In genomic region chr6:149922642-149923326, GRCh38 we compare ENCODE assay signal across 8 cellular contexts. TPM values are rescaled to one million over a fixed set of nuclear protein-coding genes. Genes with fewer than 3 reads are reported as not detected.
DNase-seq lines count a peak whose midpoint lies in the region; ATAC-seq, FAIRE-seq and TF ChIP-seq lines count a peak whose summit lies in the region.

A gene with protein sequence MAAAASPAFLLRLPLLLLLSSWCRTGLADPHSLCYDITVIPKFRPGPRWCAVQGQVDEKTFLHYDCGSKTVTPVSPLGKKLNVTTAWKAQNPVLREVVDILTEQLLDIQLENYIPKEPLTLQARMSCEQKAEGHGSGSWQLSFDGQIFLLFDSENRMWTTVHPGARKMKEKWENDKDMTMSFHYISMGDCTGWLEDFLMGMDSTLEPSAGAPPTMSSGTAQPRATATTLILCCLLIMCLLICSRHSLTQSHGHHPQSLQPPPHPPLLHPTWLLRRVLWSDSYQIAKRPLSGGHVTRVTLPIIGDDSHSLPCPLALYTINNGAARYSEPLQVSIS (minus strand): TSS chr6:149923121. CDS start chr6:149923010, 111 bp downstream.

- no peak within 1 kb of the TSS for H3K4me3 ChIP-seq in DND-41 (ENCODE audit: low read depth in 1 of 2, low read length in 2 of 2)
- H3K4me3 ChIP-seq in Jurkat, Clone E6-1 (ENCODE audit: low read length) = peak within 1 kb of the TSS; percentile 56
- peak within 1 kb of the TSS; percentile 66 for H3K4me3 ChIP-seq in neural cell (ENCODE audit: low read length)

- H3K27me3 Mint-ChIP-seq in activated naive CD4-positive, alpha-beta T cell treated with anti-CD3 and anti-CD28 coated beads for 36 hours (ENCODE audit: low read depth) = peaks cover 53% of the 10 kb centered on the region
- peaks cover 91 to 94% of the 10 kb centered on the region in 2 donors for H3K27me3 Mint-ChIP-seq in stimulated activated naive B cell treated with anti-CD40 and anti-IgM and Interleukin-4, amounts not matched to agents 10 μg/mL and 1 μg/mL and 100 μg/mL, for 72 hours

- CTCF ChIA-PET in activated naive CD4-positive, alpha-beta T cell treated with anti-CD3 and anti-CD28 coated beads for 36 hours (lab: Charles Lee) = interaction anchor here (1.1 to 1.2 kb wide), 2 partner anchors 87 to 88 kb away, joined by 3 to 4 read pairs; no protein-coding TSS in a partner anchor

- H3K9me3 ChIP-seq in DND-41 (ENCODE audit: insufficient read depth, low read length, severe bottlenecking) (no peaks in the 10 kb centered on the region), neural cell (ENCODE audit: low read length) (peaks cover 4% of the 10 kb centered on the region)

- no peak within 1 kb of the TSS for H2AFZ ChIP-seq in DND-41 (ENCODE audit: low read depth, low read length)
- H2AFZ ChIP-seq in neural cell (ENCODE audit: low read depth, low read length) = no peak within 1 kb of the TSS

- peaks cover 40% of the 10 kb centered on the region for H3K27me3 ChIP-seq in DND-41 (ENCODE audit: insufficient read depth, low read length, poor library complexity)
- peaks cover 78% of the 10 kb centered on the region for H3K27me3 ChIP-seq in neural cell (ENCODE audit: insufficient read depth, low read depth, low read length)

- no peak within 1 kb of the TSS for H3K27ac Mint-ChIP-seq in activated naive CD4-positive, alpha-beta T cell treated with anti-CD3 and anti-CD28 coated beads for 36 hours
- H3K27ac Mint-ChIP-seq in stimulated activated naive B cell treated with anti-CD40 and anti-IgM and Interleukin-4, amounts not matched to agents 10 μg/mL and 1 μg/mL and 100 μg/mL, for 72 hours = no peak within 1 kb of the TSS

- ATAC-seq in DND-41 (ENCODE audit: insufficient read depth, low read depth) (peak; percentile 80), HG03095 (IDR thresholded peaks at IDR 0.05; ENCODE audit: unreplicated experiment) (no peak)
- ATAC-seq in stimulated activated naive B cell treated with anti-CD40 and anti-IgM and Interleukin-4, amounts not matched to agents 10 μg/mL and 1 μg/mL and 100 μg/mL, for 72 hours (replicated peaks) = peak; percentile 87 to 88

- H3K9me3 Mint-ChIP-seq in activated naive CD4-positive, alpha-beta T cell treated with anti-CD3 and anti-CD28 coated beads for 36 hours = no peaks in the 10 kb centered on the region
- peaks cover 0 to 2% of the 10 kb centered on the region in 2 donors for H3K9me3 Mint-ChIP-seq in stimulated activated naive B cell treated with anti-CD40 and anti-IgM and Interleukin-4, amounts not matched to agents 10 μg/mL and 1 μg/mL and 100 μg/mL, for 72 hours

- no peak within 1 kb of the TSS for H3K27ac ChIP-seq in DND-41 (ENCODE audit: low read length)
- no peak within 1 kb of the TSS for H3K27ac ChIP-seq in neural cell (ENCODE audit: low read length)

- H4K20me1 ChIP-seq in DND-41 (ENCODE audit: insufficient read depth, low read length) (no peaks in the 10 kb centered on the region; the same call in none of the 2 replicates), neural cell (ENCODE audit: insufficient read depth) (no peaks in the 10 kb centered on the region)

- peak; percentile 68 for DNase-seq in DND-41
- DNase-seq in Jurkat, Clone E6-1 (ENCODE audit: low read depth, low spot score) = peak; percentile 84
- DNase-seq in SK-MEL-5 (ENCODE audit: low read depth, low spot score) = peak; percentile 77
- peak; percentile 90 for DNase-seq in activated naive CD4-positive, alpha-beta T cell treated with anti-CD3 and anti-CD28 coated beads for 36 hours
- peak; percentile 68 to 86 for DNase-seq in frontal cortex (ENCODE audit: low spot score in 2 of 2)
- DNase-seq in stimulated activated naive B cell treated with anti-CD40 and anti-IgM and Interleukin-4, amounts not matched to agents 10 μg/mL and 1 μg/mL and 100 μg/mL, for 72 hours = peak; percentile 73

- H3K9me2 ChIP-seq in neural cell (ENCODE audit: insufficient read depth, low read length) = no peaks in the 10 kb centered on the region

- TF ChIP-seq RAD21 in neural cell (conservative IDR thresholded peaks at IDR 0.05) = no peak

- in situ Hi-C loops in SK-MEL-5 (cut with HindIII; ENCODE audit: low pct_unique_long_range_greater_than_20kb, low sequenced_read_pairs) = no loop called here

- H3K4me2 ChIP-seq in DND-41 (ENCODE audit: insufficient read depth, low read length) (0 out of 2 replicates have a peak within 1 kb of the TSS, but pooled peaks have one; percentile 11), neural cell (ENCODE audit: low read length) (peak within 1 kb of the TSS; percentile 68)

- H3K79me2 ChIP-seq in DND-41 (ENCODE audit: insufficient read depth, low read length) (no peaks in the 10 kb centered on the region), neural cell (replicated peaks; ENCODE audit: insufficient read depth, low read length) (no peaks in the 10 kb centered on the region)

- no peak for TF ChIP-seq EP300 in neural cell (conservative IDR thresholded peaks at IDR 0.05; ENCODE audit: poor library complexity, severe bottlenecking)

- TF ChIP-seq CTCF in DND-41 (IDR thresholded peaks at IDR 0.05; ENCODE audit: borderline replicate concordance, extremely low read depth, low read length, poor library complexity, severe bottlenecking) (peak; percentile 6), neural cell (IDR thresholded peaks at IDR 0.05; ENCODE audit: poor library complexity, severe bottlenecking) (no peak)

- intact Hi-C loops in activated naive CD4-positive, alpha-beta T cell treated with anti-CD3 and anti-CD28 coated beads for 36 hours (cut with micrococcal nuclease) = loop anchor here (1.0 to 10.0 kb wide), 4 partner anchors 58 to 358 kb away; partner anchors contain the start of genes KATNA1, LATS1 and LRP11

- H3F3A ChIP-seq in neural cell (ENCODE audit: insufficient read depth, low read length, poor library complexity, severe bottlenecking) = no peaks in the 10 kb centered on the region

- peaks cover 15% of the 10 kb centered on the region for H3K4me1 Mint-ChIP-seq in activated naive CD4-positive, alpha-beta T cell treated with anti-CD3 and anti-CD28 coated beads for 36 hours (ENCODE audit: low read depth)
- peaks cover 30 to 54% of the 10 kb centered on the region in 2 donors for H3K4me1 Mint-ChIP-seq in stimulated activated naive B cell treated with anti-CD40 and anti-IgM and Interleukin-4, amounts not matched to agents 10 μg/mL and 1 μg/mL and 100 μg/mL, for 72 hours

- H3K9ac ChIP-seq in DND-41 (ENCODE audit: low read depth, low read length) = no peak within 1 kb of the TSS
- no peak within 1 kb of the TSS for H3K9ac ChIP-seq in neural cell (ENCODE audit: low read length)

- H3K36me3 ChIP-seq in DND-41 (ENCODE audit: insufficient read depth, low read length) = no peaks in the 10 kb centered on the region
- no peaks in the 10 kb centered on the region for H3K36me3 ChIP-seq in neural cell (ENCODE audit: insufficient read depth, low read length)

- FAIRE-seq in frontal cortex (lab: Jason Lieb, UNC) = no peak

- H3K4me3 Mint-ChIP-seq in activated naive CD4-positive, alpha-beta T cell treated with anti-CD3 and anti-CD28 coated beads for 36 hours = peak within 1 kb of the TSS; percentile 76
- peak within 1 kb of the TSS; percentile 81 to 83 for H3K4me3 Mint-ChIP-seq in stimulated activated naive B cell treated with anti-CD40 and anti-IgM and Interleukin-4, amounts not matched to agents 10 μg/mL and 1 μg/mL and 100 μg/mL, for 72 hours

- H3K36me3 Mint-ChIP-seq in activated naive CD4-positive, alpha-beta T cell treated with anti-CD3 and anti-CD28 coated beads for 36 hours (ENCODE audit: low read depth) = no peaks in the 10 kb centered on the region
- H3K36me3 Mint-ChIP-seq in stimulated activated naive B cell treated with anti-CD40 and anti-IgM and Interleukin-4, amounts not matched to agents 10 μg/mL and 1 μg/mL and 100 μg/mL, for 72 hours = peaks cover 0 to 3% of the 10 kb centered on the region in 2 donors

- peaks cover 7% of the 10 kb centered on the region; the same call in 1 of the 2 replicates for H3K4me1 ChIP-seq in DND-41 (ENCODE audit: insufficient read depth, low read length)

TF ChIP-seq in neural cell, 6 proteins besides CTCF, POLR2A, EP300 and RAD21:
- no peak for TF ChIP-seq POLR2AphosphoS5 (IDR thresholded peaks at IDR 0.05)
- peak; percentile 58 for TF ChIP-seq EZH2 (IDR thresholded peaks at IDR 0.05; ENCODE audit: borderline replicate concordance, insufficient read depth, low read length, poor library complexity, severe bottlenecking)
- TF ChIP-seq, protein P1, sequence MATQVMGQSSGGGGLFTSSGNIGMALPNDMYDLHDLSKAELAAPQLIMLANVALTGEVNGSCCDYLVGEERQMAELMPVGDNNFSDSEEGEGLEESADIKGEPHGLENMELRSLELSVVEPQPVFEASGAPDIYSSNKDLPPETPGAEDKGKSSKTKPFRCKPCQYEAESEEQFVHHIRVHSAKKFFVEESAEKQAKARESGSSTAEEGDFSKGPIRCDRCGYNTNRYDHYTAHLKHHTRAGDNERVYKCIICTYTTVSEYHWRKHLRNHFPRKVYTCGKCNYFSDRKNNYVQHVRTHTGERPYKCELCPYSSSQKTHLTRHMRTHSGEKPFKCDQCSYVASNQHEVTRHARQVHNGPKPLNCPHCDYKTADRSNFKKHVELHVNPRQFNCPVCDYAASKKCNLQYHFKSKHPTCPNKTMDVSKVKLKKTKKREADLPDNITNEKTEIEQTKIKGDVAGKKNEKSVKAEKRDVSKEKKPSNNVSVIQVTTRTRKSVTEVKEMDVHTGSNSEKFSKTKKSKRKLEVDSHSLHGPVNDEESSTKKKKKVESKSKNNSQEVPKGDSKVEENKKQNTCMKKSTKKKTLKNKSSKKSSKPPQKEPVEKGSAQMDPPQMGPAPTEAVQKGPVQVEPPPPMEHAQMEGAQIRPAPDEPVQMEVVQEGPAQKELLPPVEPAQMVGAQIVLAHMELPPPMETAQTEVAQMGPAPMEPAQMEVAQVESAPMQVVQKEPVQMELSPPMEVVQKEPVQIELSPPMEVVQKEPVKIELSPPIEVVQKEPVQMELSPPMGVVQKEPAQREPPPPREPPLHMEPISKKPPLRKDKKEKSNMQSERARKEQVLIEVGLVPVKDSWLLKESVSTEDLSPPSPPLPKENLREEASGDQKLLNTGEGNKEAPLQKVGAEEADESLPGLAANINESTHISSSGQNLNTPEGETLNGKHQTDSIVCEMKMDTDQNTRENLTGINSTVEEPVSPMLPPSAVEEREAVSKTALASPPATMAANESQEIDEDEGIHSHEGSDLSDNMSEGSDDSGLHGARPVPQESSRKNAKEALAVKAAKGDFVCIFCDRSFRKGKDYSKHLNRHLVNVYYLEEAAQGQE (IDR thresholded peaks at IDR 0.05; ENCODE audit: borderline replicate concordance) = no peak

RNA-seq across cellular contexts. Expression of the gene that starts here (rescaled TPM):
- polyA plus RNA-seq in Jurkat, Clone E6-1 (2012; ENCODE audit: insufficient read depth, insufficient read length) = 1.6 TPM
- total RNA-seq in SK-MEL-5 (2014; rRNA removed; shearing (Covaris generic)) = not detected in 2 replicates
- not detected in 2 replicates for polyA plus RNA-seq in SK-MEL-5 (2015; cell fraction: cytosol; rRNA removed)
- not detected in 2 replicates for polyA plus RNA-seq in SK-MEL-5 (2015; cell fraction: nucleus; rRNA removed)
- total RNA-seq in activated naive CD4-positive, alpha-beta T cell treated with anti-CD3 and anti-CD28 coated beads for 36 hours = not detected
- not detected for total RNA-seq in frontal cortex
- polyA plus RNA-seq in neural cell = not detected in 2 replicates
- not detected in 2 replicates for polyA minus RNA-seq in neural cell

Comparison
In these comparisons a context has a peak if more than half of its experiments do, and no peak if none do; other contexts are left out.
1. Peak in DNase-seq in SK-MEL-5; RNA of the gene not detected or under 1 TPM.
2. Peak in DNase-seq in activated naive CD4-positive, alpha-beta T cell treated with anti-CD3 and anti-CD28 coated beads for 36 hours; RNA of the gene not detected or under 1 TPM.
3. Peak in DNase-seq in frontal cortex; RNA of the gene not detected or under 1 TPM.
4. H3K4me3 ChIP-seq: peak in Jurkat, Clone E6-1 (single experiment) and neural cell (single experiment); none in DND-41 (0 of 2).
5. Peak in every context shown above with its lines, with median percentiles within 50 percentile points of each other: DNase-seq.